Comparison of ENCODE assay signal across 8 cellular contexts in genomic region chr15:51094606-51095569, GRCh38. TPM values are rescaled to one million over a fixed set of nuclear protein-coding genes. Genes with fewer than 3 reads are reported as not detected.
A peak's percentile ranks its signal among the peaks of the same experiment; 100 is the strongest.
DNase-seq lines count a peak whose midpoint lies in the region; ATAC-seq and TF ChIP-seq lines count a peak whose summit lies in the region.

TNFAIP8L3 (minus strand) TSS chr15:51094906; CDS start chr15:51094595, 311 bp downstream.

- H3K4me3 Mint-ChIP-seq in mesothelial cell of epicardium = peak within 1 kb of the TSS; percentile 69

- intact Hi-C loops in vagina (cut with DNase I) = no loop called here

- H3K4me1 ChIP-seq in vagina = peaks cover 54% of the 10 kb centered on the region

- TF ChIP-seq CTCF in mesothelial cell of epicardium (IDR thresholded peaks at IDR 0.05; ENCODE audit: unreplicated experiment) (no peak), vagina (IDR thresholded peaks at IDR 0.05) (no peak)

- H3K4me3 ChIP-seq in vagina = peak within 1 kb of the TSS; percentile 56 to 80

- TF ChIP-seq POLR2A in vagina (IDR thresholded peaks at IDR 0.05) = no peak

- H3K9me3 Mint-ChIP-seq in mesothelial cell of epicardium = no peaks in the 10 kb centered on the region

- H3K27ac Mint-ChIP-seq in mesothelial cell of epicardium = no peak within 1 kb of the TSS

- peaks cover 6% of the 10 kb centered on the region for H3K4me1 Mint-ChIP-seq in mesothelial cell of epicardium

- no peaks in the 10 kb centered on the region for H3K27me3 ChIP-seq in vagina

- no peaks in the 10 kb centered on the region for H3K36me3 ChIP-seq in vagina

- no peaks in the 10 kb centered on the region for H3K9me3 ChIP-seq in vagina

- H3K36me3 Mint-ChIP-seq in mesothelial cell of epicardium = no peaks in the 10 kb centered on the region

- DNase-seq in GM03348 (ENCODE audit: low spot score) (peak; percentile 87), NCI-H2171 treated with DMSO at 0.1 percent for 48 hours (lab: John Stamatoyannopoulos, UW) (peak; percentile 65), ecto neural progenitor cell (ENCODE audit: low spot score) (peak; percentile 52), mesothelial cell of epicardium (ENCODE audit: low spot score in 2 of 2, unreplicated experiment in 2 of 2) (peak in 1 of 2 experiments; percentile 42), vagina (ENCODE audit: extremely low spot score in 2 of 2) (no peak), NCI-H1436 (lab: John Stamatoyannopoulos, UW) (no peak)
- DNase-seq in activated CD4-positive, CD25-positive, alpha-beta regulatory T cell (lab: John Stamatoyannopoulos, UW) = no peak

- H3K27ac ChIP-seq in vagina = peak within 1 kb of the TSS; percentile 72

- ATAC-seq in HG03025 (IDR thresholded peaks at IDR 0.05; ENCODE audit: low FRiP score, unreplicated experiment) = no peak

- H3K27me3 Mint-ChIP-seq in mesothelial cell of epicardium (ENCODE audit: low read depth) = peaks cover 93% of the 10 kb centered on the region

RNA-seq across cellular contexts. Expression of gene TNFAIP8L3, which starts in this region (rescaled TPM):
- total RNA-seq in mesothelial cell of epicardium (0.31 to 0.75 TPM (median 0.61 TPM) in 3 replicates), vagina (21.9 TPM)

Comparison
In these comparisons a context has a peak if more than half of its experiments do, and no peak if none do; other contexts are left out.
1. RNA of gene TNFAIP8L3 (total RNA-seq): 21.9 TPM in vagina (single experiment); 0.31 to 0.75 TPM in mesothelial cell of epicardium; every median in the first group is over 10 times any median in the second.
2. DNase-seq: peak in GM03348 (single experiment), NCI-H2171 treated with DMSO at 0.1 percent for 48 hours (single experiment) and ecto neural progenitor cell (single experiment); none in vagina (0 of 2), activated CD4-positive, CD25-positive, alpha-beta regulatory T cell (0 of 4) and NCI-H1436 (single experiment).